In genomic region chr3:49553690-49554634, GRCh38 we compare ENCODE assay signal across 8 cellular contexts. TPM values are rescaled to one million over a fixed set of nuclear protein-coding genes. Genes with fewer than 3 reads are reported as not detected.
A peak's percentile ranks its signal among the peaks of the same experiment; 100 is the strongest.
DNase-seq lines count a peak whose midpoint lies in the region; ATAC-seq and TF ChIP-seq lines count a peak whose summit lies in the region.

BSN (plus strand) TSS chr3:49554477; CDS start chr3:49554603, 126 bp downstream.

- H3K36me3 ChIP-seq in kidney epithelial cell (ENCODE audit: control insufficient read depth, insufficient read depth, low read length) = no peaks in the 10 kb centered on the region

- peak; percentile 100 for DNase-seq in AG08395 (ENCODE audit: low spot score)
- DNase-seq in NCI-H345 (lab: John Stamatoyannopoulos, UW) = peak; percentile 90
- peak; percentile 80 for DNase-seq in activated CD4-positive, alpha-beta T cell treated with anti-CD3 and anti-CD28 coated beads for 1 hour
- DNase-seq in cerebellar nuclear complex (lab: John Stamatoyannopoulos, UW) = peak; percentile 32 to 33
- DNase-seq in kidney epithelial cell (ENCODE audit: low read depth) = peak; percentile 35
- peak; percentile 94 for DNase-seq in stimulated activated CD4-positive, alpha-beta T cell treated with anti-CD3 and anti-CD28 coated beads, Interleukin-15, amount 100 ng/mL, for 24 hours

- ATAC-seq in GM19023 (IDR thresholded peaks at IDR 0.05; ENCODE audit: unreplicated experiment) (peak; percentile 75), HG03280 (IDR thresholded peaks at IDR 0.05; ENCODE audit: unreplicated experiment) (peak; percentile 87)

- peak within 1 kb of the TSS; percentile 58 for H3K4me3 ChIP-seq in kidney epithelial cell (ENCODE audit: low read depth, low read length)

- H3K27me3 ChIP-seq in kidney epithelial cell (ENCODE audit: control insufficient read depth, insufficient read depth, low read length) = peaks cover 21% of the 10 kb centered on the region

- TF ChIP-seq CTCF in kidney epithelial cell (IDR thresholded peaks at IDR 0.05; ENCODE audit: insufficient read depth, low read length, poor library complexity, severe bottlenecking) = no peak

RNA-seq across cellular contexts. Expression of gene BSN, which starts in this region (rescaled TPM):
- total RNA-seq in kidney epithelial cell = 0.92 and 2.7 TPM in 2 replicates

Comparison
In these comparisons a context has a peak if more than half of its experiments do, and no peak if none do; other contexts are left out.
1. Peak in every context shown above with its lines: DNase-seq, ATAC-seq and H3K4me3 ChIP-seq.
2. DNase-seq: peak in every context shown above with its lines; median percentile 100 in AG08395; 94 in stimulated activated CD4-positive, alpha-beta T cell treated with anti-CD3 and anti-CD28 coated beads, Interleukin-15, amount 100 ng/mL, for 24 hours; 90 in NCI-H345; 80 in activated CD4-positive, alpha-beta T cell treated with anti-CD3 and anti-CD28 coated beads for 1 hour; 35 in kidney epithelial cell; 32 in cerebellar nuclear complex.